ENCODE assay signal across 11 cellular contexts in genomic region chr1:208089971-208090755, GRCh38.
A peak's percentile ranks its signal among the peaks of the same experiment; 100 is the strongest.
DNase-seq lines count a peak whose midpoint lies in the region; ATAC-seq and TF ChIP-seq lines count a peak whose summit lies in the region.
"Had no signal": no experiment of that assay in that cellular context is flagged by ENCODE, and none has a peak within 500 bp of the region (broad histone marks: within the 10 kb centered on the region; RNA-seq: fewer than 3 reads in every experiment).

No MANE protein-coding gene starts in this region.

- intact Hi-C loops in sciatic nerve (cut with DNase I): loop anchor here (10.0 kb wide), 2 partner anchors 45 to 155 kb away; partner anchors contain the start of gene PLXNA2

- peak in 1 of 2 experiments; percentile 32; a peak in 1 of 4 replicates for TF ChIP-seq EP300 in SK-N-SH (IDR thresholded peaks at IDR 0.05; ENCODE audit: borderline replicate concordance in 1 of 2, low read depth in 1 of 2, low read length in 1 of 2)

- no peak overlapping the region for H2AFZ ChIP-seq in SK-N-SH (ENCODE audit: low read depth)

- no peak overlapping the region for H3K4me2 ChIP-seq in SK-N-SH

- TF ChIP-seq CTCF in SK-N-SH (IDR thresholded peaks at IDR 0.05): no peak

- H3K27me3 ChIP-seq in SK-N-SH (ENCODE audit: insufficient read depth): no peaks in the 10 kb centered on the region

- H3K9me2 ChIP-seq in SK-N-SH: no peaks in the 10 kb centered on the region

- peaks cover 41 to 69% of the 10 kb centered on the region in 2 experiments for H3K36me3 ChIP-seq in SK-N-SH (replicated peaks in 1 of 2; ENCODE audit: control insufficient read depth in 1 of 2, insufficient read depth in 2 of 2, low read length in 1 of 2)

- ATAC-seq in sciatic nerve (peak; percentile 69), GM21390 (IDR thresholded peaks at IDR 0.05; ENCODE audit: unreplicated experiment) (no peak), HG02970 (IDR thresholded peaks at IDR 0.05; ENCODE audit: low FRiP score, unreplicated experiment) (no peak)

- H3F3A ChIP-seq in SK-N-SH (replicated peaks; ENCODE audit: insufficient read depth): peaks cover 4% of the 10 kb centered on the region

- H3K9ac ChIP-seq in SK-N-SH: no peak overlapping the region

- TF ChIP-seq RAD21 in SK-N-SH (IDR thresholded peaks at IDR 0.05; ENCODE audit: low read length): peak; percentile 2; the same call in 1 of the 2 replicates

- DNase-seq in ELF-1 (ENCODE audit: low read depth, low spot score) (peak; percentile 77), SK-N-SH (peak; percentile 60), fibroblast of peridontal ligament (ENCODE audit: extremely low read depth) (peak; percentile 83), sciatic nerve (ENCODE audit: low spot score) (no peak), NCI-H1694 (lab: John Stamatoyannopoulos, UW) (no peak)
- no peak for DNase-seq in stimulated activated CD4-positive, alpha-beta T cell treated with anti-CD3 and anti-CD28 coated beads, Interleukin-4, amount 100 ng/mL, for 4 hours
- DNase-seq: NCI-H1105, posterior cingulate gyrus had no signal

- H3K4me3 ChIP-seq in SK-N-SH (ENCODE audit: low read depth in 2 of 2, low read length in 1 of 2): no peak overlapping the region

- 72% methylated on average over 11 of the region's 11 CpGs for WGBS in SK-N-SH (ENCODE audit: low lambda C conversion rate)

- peaks cover 26 to 45% of the 10 kb centered on the region in 2 experiments for H3K4me1 ChIP-seq in SK-N-SH (ENCODE audit: control insufficient read depth in 1 of 2, insufficient read depth in 2 of 2, low read depth in 1 of 2, low read length in 1 of 2)

- H4K20me1 ChIP-seq in SK-N-SH (ENCODE audit: insufficient read depth): no peaks in the 10 kb centered on the region

- CTCF ChIA-PET in SK-N-SH (lab: Yijun Ruan, JAX): interaction anchor here (0.9 to 10.9 kb wide), 9 partner anchors 15 to 177 kb away, joined by 3 to 275 read pairs (median 4); partner anchors contain the start of gene PLXNA2

- no peaks in the 10 kb centered on the region for H3K79me2 ChIP-seq in SK-N-SH (ENCODE audit: insufficient read depth)

- POLR2A ChIA-PET in SK-N-SH (lab: Yijun Ruan, JAX): no interaction called here

- peak overlapping the region; percentile 2 to 71; a peak in 2 of 4 replicates for H3K27ac ChIP-seq in SK-N-SH (ENCODE audit: low read depth in 2 of 2, low read length in 1 of 2)
- H3K27ac ChIP-seq: C4-2B had no signal

- H3K9me3 ChIP-seq in SK-N-SH: no peaks in the 10 kb centered on the region

TF ChIP-seq in SK-N-SH, 30 proteins besides CTCF, POLR2A, EP300 and RAD21:
- TF ChIP-seq GATA2 (CRISPR knock-in tag; IDR thresholded peaks at IDR 0.05) (peak; percentile 52), ZBTB33 (IDR thresholded peaks at IDR 0.05; ENCODE audit: borderline replicate concordance, low read depth) (no peak), ELF1 (IDR thresholded peaks at IDR 0.05) (no peak), GABPA (IDR thresholded peaks at IDR 0.05; ENCODE audit: low read depth) (no peak), NRF1 (IDR thresholded peaks at IDR 0.05; ENCODE audit: low read depth, low read length) (no peak), MXI1 (IDR thresholded peaks at IDR 0.05; ENCODE audit: low read depth, low read length) (no peak), TCF12 (IDR thresholded peaks at IDR 0.05) (peak; percentile 22; the same call in 1 of the 2 replicates), TAF1 (IDR thresholded peaks at IDR 0.05; ENCODE audit: borderline replicate concordance, low read depth, low read length) (no peak), JUND (IDR thresholded peaks at IDR 0.05) (no peak), USF1 (IDR thresholded peaks at IDR 0.05; ENCODE audit: borderline replicate concordance, low read depth) (no peak), YY1 (IDR thresholded peaks at IDR 0.05; ENCODE audit: low read depth) (no peak), RCOR1 (IDR thresholded peaks at IDR 0.05; ENCODE audit: low read length) (peak; percentile 86)

Comparison
In these comparisons a context has a peak if more than half of its experiments do, and no peak if none do; other contexts are left out.
1. DNase-seq: peak in ELF-1 (single experiment), SK-N-SH (single experiment) and fibroblast of peridontal ligament (single experiment); none in sciatic nerve (single experiment), stimulated activated CD4-positive, alpha-beta T cell treated with anti-CD3 and anti-CD28 coated beads, Interleukin-4, amount 100 ng/mL, for 4 hours (0 of 2) and NCI-H1694 (single experiment).